1 cellular context compared by ENCODE assay signal in the genomic region with DNA sequence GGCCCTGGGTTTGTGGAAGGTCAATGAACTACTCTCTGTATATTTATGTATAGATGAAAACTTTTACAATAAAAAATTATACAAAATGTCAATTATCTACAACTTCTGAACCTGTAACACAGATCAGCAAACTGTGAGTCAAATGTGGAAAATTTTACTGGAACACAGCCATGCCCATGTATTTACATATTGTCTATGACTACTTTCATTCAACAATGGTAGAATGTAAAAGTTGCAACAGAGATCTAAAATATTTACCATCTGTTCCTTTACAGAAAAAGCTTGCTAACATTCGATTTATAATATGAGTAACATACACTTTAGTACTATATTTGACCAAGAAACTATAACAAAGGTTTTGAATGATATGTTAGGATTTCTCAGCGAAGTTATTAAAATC.
TF ChIP-seq lines count a peak whose summit lies in the region.

No MANE protein-coding gene starts in this region.

TF ChIP-seq in IMR-90, 13 proteins besides CTCF, POLR2A, EP300 and RAD21:
- peak; percentile 58; the same call in 1 of the 2 replicates for TF ChIP-seq CEBPB (IDR thresholded peaks at IDR 0.05; ENCODE audit: low read depth, low read length)
- no peak for TF ChIP-seq MAFK (IDR thresholded peaks at IDR 0.05; ENCODE audit: low read depth, low read length)
